18 cellular contexts compared by ENCODE assay signal in the genomic region with DNA sequence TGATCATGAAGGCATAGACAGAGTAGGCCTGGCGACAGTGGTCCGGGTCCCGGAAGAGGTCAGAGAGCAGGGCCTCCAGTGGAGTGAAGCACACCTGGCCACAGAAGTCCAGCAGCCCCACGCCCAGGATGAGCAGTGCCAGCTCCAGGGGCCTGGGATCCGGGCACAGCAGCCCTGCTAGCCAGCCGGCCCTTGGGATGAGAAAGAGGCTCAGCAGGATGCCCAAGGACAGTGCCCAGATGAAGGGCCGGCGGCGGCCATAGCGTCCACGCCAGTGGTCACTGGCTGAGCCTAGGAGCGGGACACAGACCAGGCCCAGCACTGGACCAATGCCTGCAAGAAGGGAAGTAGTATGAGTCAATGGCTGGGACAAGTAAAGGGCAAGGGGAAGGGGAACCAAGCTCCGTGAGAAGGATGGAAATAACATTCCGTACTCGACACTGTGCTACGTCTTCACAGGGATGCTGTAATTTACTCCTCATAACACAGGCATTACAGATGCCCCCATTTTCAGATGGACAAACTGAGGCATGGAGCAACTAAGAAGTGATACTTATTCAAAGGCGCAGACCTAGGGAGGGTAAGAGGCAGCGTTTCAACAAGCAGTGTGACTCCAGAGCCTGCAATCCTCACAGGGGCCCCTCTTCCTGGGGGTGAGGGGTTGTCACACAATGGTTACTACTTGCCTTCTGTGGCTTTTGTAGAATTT. TPM values are rescaled to one million over a fixed set of nuclear protein-coding genes. Genes with fewer than 3 reads are reported as not detected.
A peak's percentile ranks its signal among the peaks of the same experiment; 100 is the strongest.
DNase-seq lines count a peak whose midpoint lies in the region; ATAC-seq, FAIRE-seq and TF ChIP-seq lines count a peak whose summit lies in the region.
"Had no signal": no experiment of that assay in that cellular context is flagged by ENCODE, and none has a peak within 500 bp of the region (broad histone marks: within the 10 kb centered on the region; RNA-seq: fewer than 3 reads in every experiment).

No MANE protein-coding gene starts in this region.

- H2BK15ac ChIP-seq in neuronal stem cell (ENCODE audit: low read length), result peak overlapping the region; percentile 30

- no peak overlapping the region for H2BK120ac ChIP-seq in neuronal stem cell (ENCODE audit: low read depth, low read length)

- no peaks in the 10 kb centered on the region for H3K27me3 ChIP-seq in colonic mucosa
- peaks cover 0 to 1% (median 0%) of the 10 kb centered on the region in 3 experiments for H3K27me3 ChIP-seq in neuronal stem cell (ENCODE audit: control insufficient read depth in 3 of 3, insufficient read depth in 3 of 3, low read depth in 1 of 3, low read length in 3 of 3)
- H3K27me3 ChIP-seq: ascending aorta, testis had no signal

- H3K9me3 ChIP-seq in A549 (no peaks in the 10 kb centered on the region), colonic mucosa (no peaks in the 10 kb centered on the region), neuronal stem cell (replicated peaks in 1 of 2; ENCODE audit: control insufficient read depth in 2 of 2, insufficient read depth in 1 of 2, low read depth in 1 of 2, low read length in 2 of 2) (no peaks in the 10 kb centered on the region)
- H3K9me3 ChIP-seq: ascending aorta, heart right ventricle, testis had no signal

- intact Hi-C loops in colonic mucosa (cut with DNase I), result loop anchor here (10.0 kb wide), 1 partner anchor 311 kb away; no protein-coding TSS in a partner anchor

- CTCF ChIA-PET in A549 (lab: Yijun Ruan, JAX), result interaction anchor here (2.2 to 14.4 kb wide), 2 partner anchors 48 to 70 kb away, joined by 14 to 423 read pairs; no protein-coding TSS in a partner anchor

- no peak overlapping the region for H3K4me2 ChIP-seq in A549
- no peak overlapping the region for H3K4me2 ChIP-seq in neuronal stem cell (ENCODE audit: insufficient read depth, low read length, poor library complexity, severe bottlenecking)

- no peak overlapping the region for H4K91ac ChIP-seq in neuronal stem cell (ENCODE audit: low read depth, low read length, poor library complexity)

- TF ChIP-seq CTCF in A549 (IDR thresholded peaks at IDR 0.05) (no peak), LNCaP clone FGC (IDR thresholded peaks at IDR 0.05; ENCODE audit: control insufficient read depth, extremely low read depth, insufficient read depth) (no peak), colonic mucosa (IDR thresholded peaks at IDR 0.05) (no peak)

- H3K27ac ChIP-seq in A549, result no peak overlapping the region
- peak overlapping the region; percentile 60 for H3K27ac ChIP-seq in colonic mucosa
- no peak overlapping the region for H3K27ac ChIP-seq in neuronal stem cell (replicated peaks; ENCODE audit: low read length)
- H3K27ac ChIP-seq: ascending aorta, heart right ventricle, testis had no signal

- TF ChIP-seq RAD21 in A549 (conservative IDR thresholded peaks at IDR 0.05 in 1 of 2, IDR thresholded peaks at IDR 0.05 in 1 of 2), result no peak

- no peak for TF ChIP-seq POLR2A in A549 (IDR thresholded peaks at IDR 0.05; ENCODE audit: low read length)

- H3K4me1 ChIP-seq in A549 (peaks cover 7% of the 10 kb centered on the region; the same call in 2 of the 3 replicates), colonic mucosa (peaks cover 27% of the 10 kb centered on the region), neuronal stem cell (ENCODE audit: control insufficient read depth in 2 of 2, insufficient read depth in 1 of 2, low read depth in 1 of 2, low read length in 2 of 2) (peaks cover 15 to 27% of the 10 kb centered on the region in 2 donors)

- DNase-seq in A549 (ENCODE audit: low read depth in 1 of 2, low spot score in 1 of 2) (no peak), LNCaP clone FGC (ENCODE audit: low read depth) (no peak), colonic mucosa (no peak), neuronal stem cell (ENCODE audit: low spot score) (no peak), kidney glomerular epithelial cell (lab: John Stamatoyannopoulos, UW) (no peak)
- no peak for DNase-seq in activated CD4-positive, alpha-beta T cell treated with anti-CD3 and anti-CD28 coated beads, Interleukin-2, amount 50 U/mL, for 48 hours
- no peak for DNase-seq in activated T-cell treated with anti-CD3 and anti-CD28 coated beads, Interleukin-2, amount 50 U/mL, for 48 hours
- DNase-seq: activated CD4-positive, alpha-beta T cell treated with anti-CD3 and anti-CD28 coated beads for 1 hour; central memory CD4-positive, alpha-beta T cell; foreskin fibroblast; heart right ventricle; KBM-7; NCI-H1694; SHP77 treated with DMSO at 0.1 percent for 48 hours; stimulated activated CD4-positive, alpha-beta T cell treated with anti-CD3 and anti-CD28 coated beads, Interleukin-1b, Interleukin-23, amount 100 ng/mL, for 48 hours; testis had no signal

- H3K9ac ChIP-seq in colonic mucosa (ENCODE audit: low read depth in 2 of 2, low read length in 2 of 2) (peak overlapping the region in 1 of 2 donors; percentile 68), neuronal stem cell (ENCODE audit: low read depth, low read length, poor library complexity) (peak overlapping the region; percentile 12)

- no peak overlapping the region for H3K18ac ChIP-seq in neuronal stem cell (ENCODE audit: low read length)

- no peak for ATAC-seq in A549
- ATAC-seq in GM21576 (IDR thresholded peaks at IDR 0.05; ENCODE audit: unreplicated experiment), result no peak

- no peak overlapping the region for H3K14ac ChIP-seq in neuronal stem cell (ENCODE audit: low read length)

- POLR2A ChIA-PET in A549 (lab: Yijun Ruan, JAX), result interaction anchor here (0.9 kb wide), 1 partner anchor 14 kb away, joined by 3 read pairs; no protein-coding TSS in a partner anchor

- no peak overlapping the region for H2BK12ac ChIP-seq in neuronal stem cell (ENCODE audit: low read length)

- no peak for FAIRE-seq in A549 (lab: Jason Lieb, UNC)

- peak overlapping the region; percentile 43 for H4K8ac ChIP-seq in neuronal stem cell (ENCODE audit: low read depth, low read length)

- H3K4me3 ChIP-seq in A549, result no peak overlapping the region
- peak overlapping the region; percentile 67 for H3K4me3 ChIP-seq in LNCaP clone FGC (ENCODE audit: low read depth, low read length)
- H3K4me3 ChIP-seq in colonic mucosa, result no peak overlapping the region
- no peak overlapping the region for H3K4me3 ChIP-seq in neuronal stem cell (ENCODE audit: low read length in 2 of 2)
- H3K4me3 ChIP-seq: ascending aorta, heart right ventricle, testis had no signal

- TF ChIP-seq EP300 in A549 (IDR thresholded peaks at IDR 0.05), result no peak

- H2AFZ ChIP-seq in neuronal stem cell (ENCODE audit: low read length), result no peak overlapping the region

- H3K4ac ChIP-seq in neuronal stem cell (ENCODE audit: low read length), result no peak overlapping the region

- no peak overlapping the region for H2BK5ac ChIP-seq in neuronal stem cell (ENCODE audit: low read length)

- peak overlapping the region; percentile 19 for H2AK5ac ChIP-seq in neuronal stem cell (ENCODE audit: low read depth, low read length)

- peaks cover 4% of the 10 kb centered on the region for H3K79me1 ChIP-seq in neuronal stem cell (ENCODE audit: low read depth, low read length)

- 95% methylated on average over 18 of the region's 18 CpGs for WGBS in A549 (ENCODE audit: missing lambda C conversion rate)
- no CpG with 5 or more reads among the region's 18 CpGs for WGBS in neuronal stem cell (ENCODE audit: extremely low coverage in 2 of 2, insufficient read length in 2 of 2, insufficient replicate concordance in 1 of 2), 2 donors

- H3K23ac ChIP-seq in neuronal stem cell (ENCODE audit: low read depth, low read length, poor library complexity), result peak overlapping the region; percentile 10

- no peaks in the 10 kb centered on the region for H3K36me3 ChIP-seq in colonic mucosa
- H3K36me3 ChIP-seq in neuronal stem cell (replicated peaks in 1 of 2; ENCODE audit: control insufficient read depth in 2 of 2, insufficient read depth in 2 of 2, low read length in 2 of 2), result no peaks in the 10 kb centered on the region

TF ChIP-seq in A549, 52 proteins besides CTCF, POLR2A, EP300 and RAD21:
- TF ChIP-seq TFCP2L1 (CRISPR knock-in tag; IDR thresholded peaks at IDR 0.05) (no peak), KDM1A (IDR thresholded peaks at IDR 0.05; ENCODE audit: low read depth) (peak; percentile 30; the same call in 1 of the 2 replicates)

RNA-seq across cellular contexts. Expression of a gene that starts 16.9 kb away (rescaled TPM):
- polyA plus RNA-seq in A549 (2011; rRNA removed) (2.8 and 3.0 TPM in 2 replicates), A549 (2017; fragmentation: RNase III; extraction: RNeasy Plus Mini Kit Qiagen cat#74134 plus additional on column Dnase treatment) (2.5 to 3.4 TPM (median 3.3 TPM) in 3 replicates)
- 3.4 and 5.3 TPM in 2 replicates for polyA plus RNA-seq in A549 (2012; cell fraction: cytosol; rRNA removed)
- polyA plus RNA-seq in A549 (2012; cell fraction: nucleus; rRNA removed), result 7.2 and 8.8 TPM in 2 replicates
- 2.0 and 2.5 TPM in 2 replicates for polyA minus RNA-seq in A549 (2011; rRNA and poly(A)+ RNA removed)
- total RNA-seq in colonic mucosa, result 10 to 100 TPM; 17.9 to 29.6 TPM
- polyA plus RNA-seq in neuronal stem cell (2013, experiment 1 of 2), result 8.4 TPM
- polyA plus RNA-seq in neuronal stem cell (2013, experiment 2 of 2), result 8.6 TPM

RNA-seq across cellular contexts. Expression of a gene that starts 31.6 kb away (rescaled TPM):
- polyA plus RNA-seq in A549 (2011; rRNA removed), result 11.9 and 12.7 TPM in 2 replicates
- polyA plus RNA-seq in A549 (2012; cell fraction: cytosol; rRNA removed), result 1.8 and 2.4 TPM in 2 replicates
- polyA plus RNA-seq in A549 (2012; cell fraction: nucleus; rRNA removed), result 1.3 and 2.5 TPM in 2 replicates
- polyA plus RNA-seq in A549 (2017; fragmentation: RNase III; extraction: RNeasy Plus Mini Kit Qiagen cat#74134 plus additional on column Dnase treatment), result 5.8 to 6.4 TPM (median 5.9 TPM) in 3 replicates
- 15.0 and 18.5 TPM in 2 replicates for polyA minus RNA-seq in A549 (2011; rRNA and poly(A)+ RNA removed)
- total RNA-seq in colonic mucosa, result 10 to 100 TPM; 30.5 to 37.6 TPM
- 15.5 TPM for polyA plus RNA-seq in neuronal stem cell (2013, experiment 1 of 2)
- polyA plus RNA-seq in neuronal stem cell (2013, experiment 2 of 2), result 15.7 TPM
